Comparison of ENCODE assay signal across 11 cellular contexts in the genomic region with DNA sequence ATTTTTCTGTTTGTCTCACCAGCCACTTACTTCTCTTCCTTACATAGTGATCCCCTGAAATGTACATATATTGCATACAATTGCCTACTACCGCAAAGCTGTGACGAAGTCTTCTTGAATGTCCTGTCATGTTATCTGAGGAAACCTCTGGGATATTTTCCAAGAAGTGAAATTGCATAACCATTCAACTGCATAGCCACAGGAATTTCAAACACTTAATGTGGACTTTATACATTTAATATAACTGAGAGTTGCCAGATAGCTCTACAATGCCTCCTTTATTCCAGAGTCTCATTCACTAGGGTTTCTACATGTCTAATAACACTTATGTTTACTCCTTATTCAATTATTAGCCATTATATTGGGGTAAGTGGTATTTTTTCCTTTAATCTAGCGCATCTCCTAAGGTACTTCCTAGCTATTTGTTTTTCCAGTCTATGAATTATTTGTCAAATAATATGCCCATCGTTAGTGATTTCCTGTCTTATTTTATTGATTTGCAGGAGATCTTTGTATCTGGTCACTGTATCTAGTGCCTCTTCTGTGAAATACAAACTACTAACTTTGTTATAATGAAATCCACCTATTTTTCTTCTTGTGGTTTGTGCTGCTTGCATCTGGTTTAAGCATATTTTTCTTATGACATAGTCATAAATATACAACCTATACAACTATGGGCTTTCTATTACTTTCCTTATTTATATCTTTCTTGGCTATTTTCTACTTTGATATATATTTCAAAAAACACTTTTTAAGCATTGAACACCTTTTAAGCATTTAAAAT.
DNase-seq lines count a peak whose midpoint lies in the region; ATAC-seq and TF ChIP-seq lines count a peak whose summit lies in the region.
"Had no signal": no experiment of that assay in that cellular context is flagged by ENCODE, and none has a peak within 500 bp of the region (broad histone marks: within the 10 kb centered on the region; RNA-seq: fewer than 3 reads in every experiment).

No MANE protein-coding gene starts in this region.

- no peaks in the 10 kb centered on the region for H3K4me1 Mint-ChIP-seq in activated CD4-positive, alpha-beta T cell treated with anti-CD3 and anti-CD28 coated beads for 36 hours
- H3K4me1 Mint-ChIP-seq in nephron progenitor cell: no peaks in the 10 kb centered on the region
- H3K4me1 Mint-ChIP-seq: activated CD8-positive, alpha-beta memory T cell treated with anti-CD3 and anti-CD28 coated beads, Interleukin-2, amount 10 ng/mL, durations not matched to agents 7 days and 5 days had no signal

- no peak overlapping the region for H3K27ac ChIP-seq in esophagus muscularis mucosa (replicated peaks in 1 of 4)
- H3K27ac ChIP-seq in uterus: no peak overlapping the region

- H3K36me3 Mint-ChIP-seq in activated CD4-positive, alpha-beta T cell treated with anti-CD3 and anti-CD28 coated beads for 36 hours (ENCODE audit: low read depth): no peaks in the 10 kb centered on the region
- H3K36me3 Mint-ChIP-seq in nephron progenitor cell (ENCODE audit: low read depth): no peaks in the 10 kb centered on the region
- H3K36me3 Mint-ChIP-seq: activated CD8-positive, alpha-beta memory T cell treated with anti-CD3 and anti-CD28 coated beads, Interleukin-2, amount 10 ng/mL, durations not matched to agents 7 days and 5 days had no signal

- H3K9me3 Mint-ChIP-seq in activated CD4-positive, alpha-beta T cell treated with anti-CD3 and anti-CD28 coated beads for 36 hours (ENCODE audit: low read depth): peaks cover 8% of the 10 kb centered on the region
- peaks cover 5% of the 10 kb centered on the region for H3K9me3 Mint-ChIP-seq in nephron progenitor cell

- DNase-seq in NCI-H1105 treated with DMSO at 0.1 percent for 48 hours (lab: John Stamatoyannopoulos, UW) (peak; percentile 2), NCI-H1105 (lab: John Stamatoyannopoulos, UW) (no peak), fibroblast of the conjunctiva (ENCODE audit: low read depth) (peak; percentile 96), esophagus muscularis mucosa (ENCODE audit: extremely low spot score) (no peak), uterus (no peak), nephron progenitor cell (no peak)
- DNase-seq in activated CD4-positive, alpha-beta T cell treated with anti-CD3 and anti-CD28 coated beads for 36 hours: no peak
- DNase-seq: activated CD8-positive, alpha-beta memory T cell treated with anti-CD3 and anti-CD28 coated beads, Interleukin-2, amount 10 ng/mL, durations not matched to agents 7 days and 5 days; NCI-H1092; SHP77 treated with DMSO at 0.1 percent for 48 hours had no signal

- CTCF ChIA-PET in activated CD4-positive, alpha-beta T cell treated with anti-CD3 and anti-CD28 coated beads for 36 hours (lab: Charles Lee): no interaction called here

- H3K4me1 ChIP-seq in esophagus muscularis mucosa (no peaks in the 10 kb centered on the region), uterus (no peaks in the 10 kb centered on the region)

- no peak for TF ChIP-seq EP300 in esophagus muscularis mucosa (IDR thresholded peaks at IDR 0.05)

- 65% methylated on average over 4 of the region's 4 CpGs for WGBS in esophagus muscularis mucosa

- TF ChIP-seq POLR2A in esophagus muscularis mucosa (IDR thresholded peaks at IDR 0.05; ENCODE audit: low read depth): no peak
- no peak for TF ChIP-seq POLR2A in uterus (IDR thresholded peaks at IDR 0.05)

- no peak overlapping the region for H3K27ac Mint-ChIP-seq in activated CD4-positive, alpha-beta T cell treated with anti-CD3 and anti-CD28 coated beads for 36 hours
- no peak overlapping the region for H3K27ac Mint-ChIP-seq in nephron progenitor cell
- H3K27ac Mint-ChIP-seq: activated CD8-positive, alpha-beta memory T cell treated with anti-CD3 and anti-CD28 coated beads, Interleukin-2, amount 10 ng/mL, durations not matched to agents 7 days and 5 days had no signal

- H3K27me3 ChIP-seq in esophagus muscularis mucosa (no peaks in the 10 kb centered on the region), uterus (peaks cover 0 to 4% of the 10 kb centered on the region in 2 donors)

- no peak for TF ChIP-seq CTCF in esophagus muscularis mucosa (IDR thresholded peaks at IDR 0.05)
- no peak for TF ChIP-seq CTCF in uterus (IDR thresholded peaks at IDR 0.05)
- no peak for TF ChIP-seq CTCF in nephron progenitor cell (IDR thresholded peaks at IDR 0.05)

- H3K4me3 ChIP-seq in esophagus muscularis mucosa: no peak overlapping the region
- no peak overlapping the region for H3K4me3 ChIP-seq in uterus

- peaks cover 0 to 6% (median 0%) of the 10 kb centered on the region in 4 donors for H3K9me3 ChIP-seq in esophagus muscularis mucosa
- H3K9me3 ChIP-seq in uterus: no peaks in the 10 kb centered on the region

- intact Hi-C loops in activated CD4-positive, alpha-beta T cell treated with anti-CD3 and anti-CD28 coated beads for 36 hours (cut with DNase I, micrococcal nuclease): no loop called here
- intact Hi-C loops in esophagus muscularis mucosa (cut with DNase I): no loop called here
- intact Hi-C loops in uterus (cut with DNase I; ENCODE audit: low total_unique reads): no loop called here

- H3K36me3 ChIP-seq in esophagus muscularis mucosa (no peaks in the 10 kb centered on the region), uterus (no peaks in the 10 kb centered on the region)

- H3K27me3 Mint-ChIP-seq in activated CD4-positive, alpha-beta T cell treated with anti-CD3 and anti-CD28 coated beads for 36 hours: no peaks in the 10 kb centered on the region
- H3K27me3 Mint-ChIP-seq in nephron progenitor cell (ENCODE audit: low read depth, poor library complexity): no peaks in the 10 kb centered on the region
- H3K27me3 Mint-ChIP-seq: activated CD8-positive, alpha-beta memory T cell treated with anti-CD3 and anti-CD28 coated beads, Interleukin-2, amount 10 ng/mL, durations not matched to agents 7 days and 5 days had no signal

- POLR2A ChIA-PET in activated CD4-positive, alpha-beta T cell treated with anti-CD3 and anti-CD28 coated beads for 36 hours (lab: Charles Lee): no interaction called here

- ATAC-seq in SK-N-SH treated with all-trans-retinoic acid at 6 μM for 48 hours: peak; percentile 96
- no peak for ATAC-seq in activated CD4-positive, alpha-beta T cell treated with anti-CD3 and anti-CD28 coated beads for 36 hours
- ATAC-seq: activated CD8-positive, alpha-beta memory T cell treated with anti-CD3 and anti-CD28 coated beads, Interleukin-2, amount 10 ng/mL, durations not matched to agents 7 days and 5 days had no signal

- no peak overlapping the region for H3K4me3 Mint-ChIP-seq in activated CD4-positive, alpha-beta T cell treated with anti-CD3 and anti-CD28 coated beads for 36 hours
- H3K4me3 Mint-ChIP-seq in nephron progenitor cell: no peak overlapping the region
- H3K4me3 Mint-ChIP-seq: activated CD8-positive, alpha-beta memory T cell treated with anti-CD3 and anti-CD28 coated beads, Interleukin-2, amount 10 ng/mL, durations not matched to agents 7 days and 5 days had no signal

TF ChIP-seq in SK-N-SH treated with all-trans-retinoic acid at 6 μM for 48 hours, 23 proteins besides CTCF, POLR2A, EP300 and RAD21:
- TF ChIP-seq, protein P1, sequence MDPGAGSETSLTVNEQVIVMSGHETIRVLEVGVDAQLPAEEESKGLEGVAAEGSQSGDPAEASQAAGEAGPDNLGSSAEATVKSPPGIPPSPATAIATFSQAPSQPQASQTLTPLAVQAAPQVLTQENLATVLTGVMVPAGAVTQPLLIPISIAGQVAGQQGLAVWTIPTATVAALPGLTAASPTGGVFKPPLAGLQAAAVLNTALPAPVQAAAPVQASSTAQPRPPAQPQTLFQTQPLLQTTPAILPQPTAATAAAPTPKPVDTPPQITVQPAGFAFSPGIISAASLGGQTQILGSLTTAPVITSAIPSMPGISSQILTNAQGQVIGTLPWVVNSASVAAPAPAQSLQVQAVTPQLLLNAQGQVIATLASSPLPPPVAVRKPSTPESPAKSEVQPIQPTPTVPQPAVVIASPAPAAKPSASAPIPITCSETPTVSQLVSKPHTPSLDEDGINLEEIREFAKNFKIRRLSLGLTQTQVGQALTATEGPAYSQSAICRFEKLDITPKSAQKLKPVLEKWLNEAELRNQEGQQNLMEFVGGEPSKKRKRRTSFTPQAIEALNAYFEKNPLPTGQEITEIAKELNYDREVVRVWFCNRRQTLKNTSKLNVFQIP (CRISPR knock-in tag; IDR thresholded peaks at IDR 0.05; ENCODE audit: borderline replicate concordance, low read depth): no peak
- peak; percentile 57; the same call in 1 of the 2 replicates for TF ChIP-seq ZC3H10 (CRISPR knock-in tag; IDR thresholded peaks at IDR 0.05)
- peak; percentile 90 for TF ChIP-seq ISL1 (CRISPR knock-in tag; IDR thresholded peaks at IDR 0.05)
- TF ChIP-seq ZFP3 (CRISPR knock-in tag; IDR thresholded peaks at IDR 0.05): 0 out of 2 replicates have a peak, but pooled peaks have one; percentile 40
- TF ChIP-seq, protein P2, sequence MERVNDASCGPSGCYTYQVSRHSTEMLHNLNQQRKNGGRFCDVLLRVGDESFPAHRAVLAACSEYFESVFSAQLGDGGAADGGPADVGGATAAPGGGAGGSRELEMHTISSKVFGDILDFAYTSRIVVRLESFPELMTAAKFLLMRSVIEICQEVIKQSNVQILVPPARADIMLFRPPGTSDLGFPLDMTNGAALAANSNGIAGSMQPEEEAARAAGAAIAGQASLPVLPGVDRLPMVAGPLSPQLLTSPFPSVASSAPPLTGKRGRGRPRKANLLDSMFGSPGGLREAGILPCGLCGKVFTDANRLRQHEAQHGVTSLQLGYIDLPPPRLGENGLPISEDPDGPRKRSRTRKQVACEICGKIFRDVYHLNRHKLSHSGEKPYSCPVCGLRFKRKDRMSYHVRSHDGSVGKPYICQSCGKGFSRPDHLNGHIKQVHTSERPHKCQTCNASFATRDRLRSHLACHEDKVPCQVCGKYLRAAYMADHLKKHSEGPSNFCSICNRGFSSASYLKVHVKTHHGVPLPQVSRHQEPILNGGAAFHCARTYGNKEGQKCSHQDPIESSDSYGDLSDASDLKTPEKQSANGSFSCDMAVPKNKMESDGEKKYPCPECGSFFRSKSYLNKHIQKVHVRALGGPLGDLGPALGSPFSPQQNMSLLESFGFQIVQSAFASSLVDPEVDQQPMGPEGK (CRISPR knock-in tag; IDR thresholded peaks at IDR 0.05; ENCODE audit: borderline replicate concordance): peak; percentile 69; the same call in 1 of the 2 replicates

Comparison
In these comparisons a context has a peak if more than half of its experiments do, and no peak if none do; other contexts are left out.
1. DNase-seq: peak in NCI-H1105 treated with DMSO at 0.1 percent for 48 hours (single experiment) and fibroblast of the conjunctiva (single experiment); none in NCI-H1105 (single experiment), activated CD4-positive, alpha-beta T cell treated with anti-CD3 and anti-CD28 coated beads for 36 hours (single experiment), esophagus muscularis mucosa (single experiment), uterus (0 of 2) and nephron progenitor cell (single experiment).